19 cellular contexts compared by ENCODE assay signal in the genomic region with DNA sequence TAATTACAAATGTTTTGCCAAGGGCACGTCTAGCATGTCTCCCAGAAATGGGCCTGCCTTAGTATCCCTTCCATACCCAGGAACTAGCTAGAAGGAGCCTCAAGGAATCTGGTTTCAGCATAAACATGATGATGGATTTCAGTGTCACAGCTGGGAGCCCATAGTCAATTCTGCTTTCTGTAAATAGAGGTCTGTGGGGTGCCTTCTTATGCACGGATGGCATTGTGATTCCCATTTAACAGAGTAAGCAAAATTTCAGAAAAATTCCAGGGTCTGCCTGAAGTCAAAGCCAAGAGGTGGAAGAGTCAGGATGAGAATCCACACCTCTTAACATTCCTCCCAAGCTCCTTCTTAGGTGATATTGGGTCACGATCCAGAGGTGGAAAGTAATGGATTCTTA.
"Had no signal": no experiment of that assay in that cellular context is flagged by ENCODE, and none has a peak within 500 bp of the region (broad histone marks: within the 10 kb centered on the region; RNA-seq: fewer than 3 reads in every experiment).

No MANE protein-coding gene starts in this region.

- H3K4me1 Mint-ChIP-seq: nephron had no signal

- H3K27ac ChIP-seq: ascending aorta, cardiac muscle cell, esophagus squamous epithelium, thyroid gland, VCaP had no signal

- H3K9me3 ChIP-seq: ascending aorta, esophagus squamous epithelium, thyroid gland had no signal

- DNase-seq: activated CD4-positive, alpha-beta T cell treated with anti-CD3 and anti-CD28 coated beads, Interleukin-2, amount 50 U/mL, for 4 hours; activated effector memory CD4-positive, alpha-beta T cell treated with anti-CD3 and anti-CD28 coated beads, Interleukin-2, amount 50 U/mL, for 16 hours; activated naive CD4-positive, alpha-beta T cell treated with anti-CD3 and anti-CD28 coated beads, Interleukin-2, amount 50 U/mL, for 16 hours; activated T-cell treated with anti-CD3 and anti-CD28 coated beads, Interleukin-2, amount 50 U/mL, for 72 hours; dermis blood vessel endothelial cell; effector memory CD4-positive, alpha-beta T cell; esophagus squamous epithelium; midbrain; nucleus accumbens; stimulated activated CD4-positive, alpha-beta T cell treated with anti-CD3 and anti-CD28 coated beads, Interleukin-2, amount 100 ng/mL, for 24 hours; stimulated activated naive CD4-positive, alpha-beta T cell treated with Interleukin-2 at 50 U/mL for 16 hours; T-helper 2 cell; thyroid gland had no signal

- H3K9me3 Mint-ChIP-seq: activated T-cell treated with anti-CD3 and anti-CD28 coated beads, Interleukin-2, amount 50 U/mL, for 72 hours; nephron had no signal

- H3K27me3 ChIP-seq: ascending aorta, cardiac muscle cell, esophagus squamous epithelium, thyroid gland had no signal

- H3K4me3 Mint-ChIP-seq: activated T-cell treated with anti-CD3 and anti-CD28 coated beads, Interleukin-2, amount 50 U/mL, for 72 hours; nephron had no signal

- H3K27ac Mint-ChIP-seq: activated T-cell treated with anti-CD3 and anti-CD28 coated beads, Interleukin-2, amount 50 U/mL, for 72 hours; nephron had no signal

- ATAC-seq: activated T-cell treated with anti-CD3 and anti-CD28 coated beads, Interleukin-2, amount 50 U/mL, for 72 hours; left lobe of liver had no signal

- H3K4me3 ChIP-seq: ascending aorta, cardiac muscle cell, esophagus squamous epithelium, lung, thyroid gland had no signal

- H3K36me3 ChIP-seq: cardiac muscle cell, thyroid gland had no signal

- H3K4me1 ChIP-seq: ascending aorta, esophagus squamous epithelium had no signal
